In the genomic region with DNA sequence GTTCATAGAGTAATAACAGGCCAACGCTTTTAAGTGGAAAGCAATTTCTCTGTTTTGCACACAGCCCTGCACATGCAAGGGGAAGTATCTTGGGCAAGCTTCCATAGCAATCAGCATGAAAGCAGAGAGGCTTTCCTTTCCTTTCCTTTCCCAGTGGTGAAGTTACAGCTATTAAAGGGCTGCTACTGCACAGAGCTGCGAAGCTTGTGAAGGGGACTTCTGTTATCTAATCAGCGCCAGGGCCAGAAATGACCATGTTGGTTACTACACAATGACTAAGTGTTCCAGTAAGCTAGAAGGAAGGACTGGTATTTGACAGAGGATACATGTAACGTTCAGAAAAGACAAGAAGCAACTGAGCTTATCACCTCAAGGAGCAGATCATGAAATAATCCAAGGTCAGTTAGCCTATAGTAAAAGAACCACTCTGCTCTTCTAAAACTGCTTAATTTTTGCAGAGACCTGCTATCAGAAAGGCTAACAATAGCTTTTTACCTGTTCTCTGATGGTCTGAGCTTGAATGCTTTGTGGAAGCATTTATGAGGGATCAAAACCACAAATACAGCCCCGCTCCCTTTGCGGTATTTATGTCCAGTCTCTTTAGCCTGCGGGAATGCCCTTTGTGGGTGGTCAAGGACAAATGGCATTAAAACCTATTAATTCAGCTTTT, we compare ENCODE assay signal across 8 cellular contexts. TPM values are rescaled to one million over a fixed set of nuclear protein-coding genes. Genes with fewer than 3 reads are reported as not detected.
DNase-seq lines count a peak whose midpoint lies in the region; ATAC-seq and TF ChIP-seq lines count a peak whose summit lies in the region.

No MANE protein-coding gene starts in this region.

- in situ Hi-C loops in GM23248 (cut with MboI) = no loop called here

- H4K20me1 ChIP-seq in GM23248 (ENCODE audit: insufficient read depth) = no peaks in the 10 kb centered on the region

- no peaks in the 10 kb centered on the region for H3K27me3 ChIP-seq in GM23248 (replicated peaks; ENCODE audit: insufficient read depth)

- no peak overlapping the region for H3K9ac ChIP-seq in GM23248

- peaks cover 3% of the 10 kb centered on the region for H3K36me3 Mint-ChIP-seq in type B pancreatic cell

- H3K9me3 Mint-ChIP-seq in type B pancreatic cell = no peaks in the 10 kb centered on the region

- TF ChIP-seq CTCF in type B pancreatic cell (conservative IDR thresholded peaks at IDR 0.05) = no peak

- no peak overlapping the region for H3K4me3 Mint-ChIP-seq in type B pancreatic cell

- H3K9me3 ChIP-seq in GM23248 (ENCODE audit: low read depth) = no peaks in the 10 kb centered on the region

- H3K27me3 Mint-ChIP-seq in type B pancreatic cell = no peaks in the 10 kb centered on the region

- no peaks in the 10 kb centered on the region for H3K36me3 ChIP-seq in GM23248 (ENCODE audit: low read depth)

- peaks cover 32% of the 10 kb centered on the region for H3K4me1 Mint-ChIP-seq in type B pancreatic cell (ENCODE audit: unreplicated experiment)

- H3K27ac Mint-ChIP-seq in type B pancreatic cell = peak overlapping the region; percentile 16

- no peak overlapping the region for H2AFZ ChIP-seq in GM23248

- H3F3A ChIP-seq in GM23248 (ENCODE audit: insufficient read depth) = 0 out of 2 replicates have a peak, but pooled peaks cover 7% of the 10 kb centered on the region

- no peak for ATAC-seq in GM19467 (IDR thresholded peaks at IDR 0.05; ENCODE audit: unreplicated experiment)

- H3K9me2 ChIP-seq in GM23248 (ENCODE audit: insufficient read depth) = no peaks in the 10 kb centered on the region

- H3K4me1 ChIP-seq in GM23248 (ENCODE audit: insufficient read depth) = peaks cover 19% of the 10 kb centered on the region

- peak; percentile 41 for DNase-seq in A172 (ENCODE audit: low spot score)
- DNase-seq in GM23248 = peak; percentile 40
- peak; percentile 27 for DNase-seq in SW480 (ENCODE audit: low spot score)
- DNase-seq in hepatic stellate cell (ENCODE audit: low spot score) = peak; percentile 9
- no peak for DNase-seq in type B pancreatic cell (ENCODE audit: extremely low spot score, unreplicated experiment)
- DNase-seq in NCI-H748 (lab: John Stamatoyannopoulos, UW; ENCODE audit: unreplicated experiment) = no peak
- no peak for DNase-seq in NCI-H446 (lab: John Stamatoyannopoulos, UW)

- H3K79me2 ChIP-seq in GM23248 (ENCODE audit: insufficient read depth) = 0 out of 2 replicates have a peak, but pooled peaks cover 6% of the 10 kb centered on the region

- H3K27ac ChIP-seq in GM23248 = no peak overlapping the region

- H3K4me2 ChIP-seq in GM23248 (ENCODE audit: unreplicated experiment) = peak overlapping the region; percentile 13

- 75 to 79% methylated on average over 7 of the region's 7 CpGs for WGBS in GM23248 (ENCODE audit: low coverage in 1 of 2, low lambda C conversion rate in 2 of 2, missing lambda C conversion rate in 2 of 2), 2 experiments

- H3K4me3 ChIP-seq in GM23248 = no peak overlapping the region

RNA-seq across cellular contexts. Expression of gene SGMS1, which starts 45.9 kb away (rescaled TPM):
- 20.0 and 24.3 TPM in 2 replicates for total RNA-seq in A172 (2014; rRNA removed; shearing (Covaris generic))
- 53.6 and 71.3 TPM in 2 replicates for total RNA-seq in GM23248 (2014; rRNA removed; shearing (Covaris generic))
- polyA plus RNA-seq in GM23248 (2016; fragmentation: Nextera tagmentation; extraction: Ambion mirVana) = 22.7 and 25.1 TPM in 2 replicates
- 15.1 and 26.9 TPM in 2 replicates for total RNA-seq in type B pancreatic cell (ENCODE audit: low replicate concordance)

Comparison
In these comparisons a context has a peak if more than half of its experiments do, and no peak if none do; other contexts are left out.
1. DNase-seq: peak in A172 (single experiment), GM23248 (single experiment), SW480 (single experiment) and hepatic stellate cell (single experiment); none in type B pancreatic cell (single experiment), NCI-H748 (single experiment) and NCI-H446 (0 of 2).